ENCODE assay signal across 3 cellular contexts in the genomic region with DNA sequence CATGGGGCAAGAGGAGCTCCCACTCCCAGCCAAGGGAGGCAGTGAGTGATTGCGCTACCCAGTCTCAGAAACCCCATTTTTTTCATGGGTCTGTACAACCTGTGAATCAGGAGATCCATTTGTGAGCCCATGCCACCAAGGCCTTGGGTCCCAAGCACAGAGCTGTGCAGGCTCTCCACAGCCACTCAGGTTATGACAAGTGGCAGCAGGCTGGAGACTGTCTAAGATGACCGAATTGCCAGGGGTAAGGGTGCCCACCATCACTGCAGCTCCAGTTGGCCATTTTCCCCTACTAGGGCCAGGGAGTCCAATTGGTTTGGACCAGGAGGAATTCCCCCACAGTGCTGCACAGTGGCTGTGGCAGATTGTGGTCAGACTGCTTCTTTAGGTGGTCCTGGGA.
"Had no signal": no experiment of that assay in that cellular context is flagged by ENCODE, and none has a peak within 500 bp of the region (broad histone marks: within the 10 kb centered on the region; RNA-seq: fewer than 3 reads in every experiment).

No MANE protein-coding gene starts in this region.

- H3K4me3 ChIP-seq: GM12878 had no signal

- DNase-seq: GDM1, GF-D8 had no signal

- ATAC-seq: GM12878 had no signal
